In genomic region chr16:27718767-27719445, GRCh38 we compare ENCODE assay signal across 1 cellular context.
TF ChIP-seq lines count a peak whose summit lies in the region.

No MANE protein-coding gene starts in this region.

TF ChIP-seq in SK-N-SH treated with all-trans-retinoic acid at 6 μM for 48 hours, 23 proteins besides CTCF, POLR2A, EP300 and RAD21 (continued from another document):
- TF ChIP-seq PATZ1 (CRISPR knock-in tag; IDR thresholded peaks at IDR 0.05; ENCODE audit: borderline replicate concordance) (no peak), TOX (CRISPR knock-in tag; IDR thresholded peaks at IDR 0.05; ENCODE audit: borderline replicate concordance) (no peak)
